Comparison of ENCODE assay signal across 11 cellular contexts in the genomic region with DNA sequence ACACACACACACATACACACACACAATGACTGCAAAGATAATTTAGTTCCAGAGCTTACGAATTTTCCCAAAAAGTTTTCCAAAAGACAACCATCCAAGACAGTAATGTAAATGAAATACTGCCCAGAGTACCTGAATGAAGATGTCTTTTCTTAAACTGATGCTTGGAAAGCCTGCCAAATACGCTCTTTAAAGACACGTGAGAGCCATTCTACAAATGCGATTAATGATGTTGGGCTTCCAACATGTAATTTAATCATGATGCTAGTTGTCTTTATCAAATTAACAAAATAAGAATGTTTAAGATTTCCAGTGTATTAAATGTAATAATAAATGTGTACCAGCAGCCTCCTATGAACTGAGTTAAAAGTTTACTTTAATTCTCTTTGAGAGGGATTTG.
"Had no signal": no experiment of that assay in that cellular context is flagged by ENCODE, and none has a peak within 500 bp of the region (broad histone marks: within the 10 kb centered on the region; RNA-seq: fewer than 3 reads in every experiment).

No MANE protein-coding gene starts in this region.

- H3K4me3 ChIP-seq: GM23248, GM23338, HAP-1 had no signal

- FAIRE-seq: H1, H54 had no signal

- H3K9me3 ChIP-seq: HAP-1 had no signal

- ATAC-seq: GM23338, HCT116 had no signal

- H2AFZ ChIP-seq: GM23248, GM23338 had no signal

- H3K27ac Mint-ChIP-seq: GM23338, H9 had no signal

- H3K9me3 Mint-ChIP-seq: GM23338, H9, HFFc6 had no signal

- H3K4me2 ChIP-seq: GM23338 had no signal

- H3K9ac ChIP-seq: GM23248 had no signal

- DNase-seq: GOT3, H7, H9, HCEC 1CT, HFFc6 had no signal

- H3K4me3 Mint-ChIP-seq: GM23338, H9, HFFc6 had no signal
